In genomic region chr4:120921456-120922389, GRCh38 we compare ENCODE assay signal across 8 cellular contexts. TPM values are rescaled to one million over a fixed set of nuclear protein-coding genes. Genes with fewer than 3 reads are reported as not detected.
A peak's percentile ranks its signal among the peaks of the same experiment; 100 is the strongest.
DNase-seq lines count a peak whose midpoint lies in the region; ATAC-seq and TF ChIP-seq lines count a peak whose summit lies in the region.

No MANE protein-coding gene starts in this region.

- H3K4me3 Mint-ChIP-seq in T-cell = peak overlapping the region; percentile 84 to 96 (median 85)

- ATAC-seq in T-cell (replicated peaks in 1 of 4) (peak in 3 of 4 experiments; percentile 49 to 67 (median 60)), GM18868 (IDR thresholded peaks at IDR 0.05; ENCODE audit: unreplicated experiment) (no peak), HG02885 (IDR thresholded peaks at IDR 0.05; ENCODE audit: poor library complexity, unreplicated experiment) (no peak)

- DNase-seq in A673 (ENCODE audit: low spot score) (peak; percentile 74), HFF-Myc (ENCODE audit: extremely low read depth, low read depth) (no peak), T-cell (peak in 21 of 34 experiments; percentile 1 to 37 (median 9)), caudate nucleus (lab: John Stamatoyannopoulos, UW) (peak in 51 of 61 donors; percentile 1 to 76 (median 40)), renal cortical epithelial cell (ENCODE audit: low read depth) (peak; percentile 23)

- H3K27ac ChIP-seq in A673 (ENCODE audit: low read depth, low read length, poor library complexity, severe bottlenecking) = peak overlapping the region; percentile 51
- H3K27ac ChIP-seq in caudate nucleus (ENCODE audit: low read depth, low read length) = no peak overlapping the region

- H3K9me3 ChIP-seq in A673 (ENCODE audit: low read depth, low read length, poor library complexity, severe bottlenecking) (no peaks in the 10 kb centered on the region), iPS-18c (ENCODE audit: control insufficient read depth, insufficient read depth, low read length) (no peaks in the 10 kb centered on the region)

- no peaks in the 10 kb centered on the region for H3K27me3 ChIP-seq in A673 (replicated peaks; ENCODE audit: insufficient read depth, low read depth, low read length, poor library complexity)

- TSS peak; percentile 66 for BruUV-seq in A673 (replicated peaks; lab: Mats Ljungman, UMichigan)

- no peaks in the 10 kb centered on the region for H3K36me3 Mint-ChIP-seq in T-cell

- POLR2A ChIA-PET in A673 (lab: Charles Lee; ENCODE audit: low non-redundant PET) (interaction anchor here (0.6 to 0.8 kb wide), 2 partner anchors 72 to 1178 kb away, joined by 3 to 4 read pairs; no protein-coding TSS in a partner anchor), T-cell (lab: Charles Lee) (no interaction called here)

- H3K4me3 ChIP-seq in A673 (ENCODE audit: low read depth, low read length, poor library complexity, severe bottlenecking) = peak overlapping the region; percentile 65
- peak overlapping the region; percentile 60 for H3K4me3 ChIP-seq in HFF-Myc (replicated peaks; ENCODE audit: low read depth, low read length)
- peak overlapping the region; percentile 73 for H3K4me3 ChIP-seq in iPS-18c (ENCODE audit: insufficient read depth, low read depth, low read length)

- no peaks in the 10 kb centered on the region for H3K36me3 ChIP-seq in A673 (ENCODE audit: insufficient read depth, low read length, poor library complexity, severe bottlenecking)

- no peak for TF ChIP-seq CTCF in A673 (conservative IDR thresholded peaks at IDR 0.05; ENCODE audit: low read depth, low read length)
- no peak for TF ChIP-seq CTCF in HFF-Myc (IDR thresholded peaks at IDR 0.05; ENCODE audit: low read depth, low read length, missing control alignments)

- CTCF ChIA-PET in A673 (lab: Charles Lee) = no interaction called here
- CTCF ChIA-PET in T-cell (lab: Charles Lee) = interaction anchor here (0.5 to 1.4 kb wide), 2 partner anchors 128 to 150 kb away, joined by 4 to 7 read pairs; no protein-coding TSS in a partner anchor

- H3K27me3 Mint-ChIP-seq in T-cell = peaks cover 12 to 14% of the 10 kb centered on the region in 2 donors

- peak overlapping the region in 1 of 2 donors; percentile 88 for H3K27ac Mint-ChIP-seq in T-cell

- intact Hi-C loops in A673 (cut with micrococcal nuclease; ENCODE audit: unreplicated experiment) = no loop called here

- H3K4me1 Mint-ChIP-seq in T-cell = peaks cover 12 to 17% (median 16%) of the 10 kb centered on the region in 3 donors

- no peaks in the 10 kb centered on the region for H3K9me3 Mint-ChIP-seq in T-cell

- no peaks in the 10 kb centered on the region for H3K4me1 ChIP-seq in A673 (ENCODE audit: insufficient read depth, low read length, poor library complexity, severe bottlenecking)

RNA-seq across cellular contexts. Expression of gene PRDM5, which starts 0.8 kb away (rescaled TPM):
- total RNA-seq in A673 (2021) (6.6 and 7.1 TPM in 2 replicates), T-cell (1 to 10 TPM in 2 of 5 donors, under 1 TPM in 2, not detected in 1; 0.47 to 1.4 (median 0.86) TPM), renal cortical epithelial cell (8.9 and 9.8 TPM in 2 replicates)

Comparison
In these comparisons a context has a peak if more than half of its experiments do, and no peak if none do; other contexts are left out.
1. ATAC-seq: peak in T-cell (3 of 4); none in GM18868 (single experiment) and HG02885 (single experiment).
2. Peak in every context shown above with its lines, with median percentiles within 50 percentile points of each other: H3K4me3 ChIP-seq.